ENCODE assay signal across 8 cellular contexts in genomic region chr10:92848037-92848440, GRCh38. TPM values are rescaled to one million over a fixed set of nuclear protein-coding genes. Genes with fewer than 3 reads are reported as not detected.
DNase-seq lines count a peak whose midpoint lies in the region; ATAC-seq and TF ChIP-seq lines count a peak whose summit lies in the region.

No MANE protein-coding gene starts in this region.

- H3K36me3 Mint-ChIP-seq in activated CD4-positive, alpha-beta T cell treated with anti-CD3 and anti-CD28 coated beads, Interleukin-2, amount 10 ng/mL, durations not matched to agents 24 days and 14 days (ENCODE audit: low read depth): peaks cover 3% of the 10 kb centered on the region
- no peaks in the 10 kb centered on the region for H3K36me3 Mint-ChIP-seq in T-helper 17 cell (ENCODE audit: low read depth)

- H2AFZ ChIP-seq in hepatocyte: peak overlapping the region; percentile 99

- H3K9me3 Mint-ChIP-seq in activated CD4-positive, alpha-beta T cell treated with anti-CD3 and anti-CD28 coated beads, Interleukin-2, amount 10 ng/mL, durations not matched to agents 24 days and 14 days: peaks cover 5% of the 10 kb centered on the region

- H3K4me3 ChIP-seq in hepatocyte (peak overlapping the region; percentile 87), spleen (peak overlapping the region; percentile 42 to 100 (median 97))

- no peak for ATAC-seq in T-helper 17 cell
- no peak for ATAC-seq in GM19351 (IDR thresholded peaks at IDR 0.05; ENCODE audit: unreplicated experiment)

- H3K9me3 ChIP-seq in T-helper 17 cell (ENCODE audit: control insufficient read depth, low read length, poor library complexity, severe bottlenecking): no peaks in the 10 kb centered on the region
- H3K9me3 ChIP-seq in hepatocyte (ENCODE audit: low read depth): no peaks in the 10 kb centered on the region
- no peaks in the 10 kb centered on the region for H3K9me3 ChIP-seq in spleen

- peak overlapping the region; percentile 74 for H3K27ac Mint-ChIP-seq in activated CD4-positive, alpha-beta T cell treated with anti-CD3 and anti-CD28 coated beads, Interleukin-2, amount 10 ng/mL, durations not matched to agents 24 days and 14 days
- H3K27ac Mint-ChIP-seq in T-helper 17 cell: peak overlapping the region; percentile 66

- no peaks in the 10 kb centered on the region for H3K9me2 ChIP-seq in hepatocyte (replicated peaks; ENCODE audit: insufficient read depth)

- H3K4me2 ChIP-seq in hepatocyte: peak overlapping the region; percentile 98

- no peak for DNase-seq in activated CD4-positive, alpha-beta T cell treated with anti-CD3 and anti-CD28 coated beads, Interleukin-2, amount 10 ng/mL, durations not matched to agents 24 days and 14 days
- no peak for DNase-seq in activated CD4-positive, alpha-beta T cell treated with anti-CD3 and anti-CD28 coated beads, Interleukin-2, amount 50 U/mL, for 1 hour
- DNase-seq in T-helper 17 cell (no peak), hepatocyte (ENCODE audit: low spot score) (no peak), spleen (no peak), dermis blood vessel endothelial cell (no peak), NCI-H1694 treated with DMSO at 0.1 percent for 48 hours (lab: John Stamatoyannopoulos, UW) (no peak)

- H3K27me3 Mint-ChIP-seq in activated CD4-positive, alpha-beta T cell treated with anti-CD3 and anti-CD28 coated beads, Interleukin-2, amount 10 ng/mL, durations not matched to agents 24 days and 14 days: no peaks in the 10 kb centered on the region
- no peaks in the 10 kb centered on the region for H3K27me3 Mint-ChIP-seq in T-helper 17 cell

- intact Hi-C loops in activated CD4-positive, alpha-beta T cell treated with anti-CD3 and anti-CD28 coated beads, Interleukin-2, amount 10 ng/mL, durations not matched to agents 24 days and 14 days (cut with micrococcal nuclease): loop anchor here (2.0 to 5.0 kb wide), 5 partner anchors 159 to 1436 kb away; partner anchors contain the start of genes CEP55, FRA10AC1, HECTD2 and HHEX
- intact Hi-C loops in spleen (cut with DNase I; ENCODE audit: low total_unique reads): no loop called here

- H3K27ac ChIP-seq in hepatocyte (no peak overlapping the region), spleen (peak overlapping the region; percentile 92 to 99 (median 94))

- peak overlapping the region; percentile 81 for H3K4me3 Mint-ChIP-seq in activated CD4-positive, alpha-beta T cell treated with anti-CD3 and anti-CD28 coated beads, Interleukin-2, amount 10 ng/mL, durations not matched to agents 24 days and 14 days
- H3K4me3 Mint-ChIP-seq in T-helper 17 cell: peak overlapping the region; percentile 92

- no peak for TF ChIP-seq POLR2A in spleen (IDR thresholded peaks at IDR 0.05)

- H3K4me1 ChIP-seq in hepatocyte (ENCODE audit: insufficient read depth) (no peaks in the 10 kb centered on the region), spleen (peaks cover 14 to 71% (median 42%) of the 10 kb centered on the region in 6 donors)

- H3K27me3 ChIP-seq in hepatocyte (no peaks in the 10 kb centered on the region), spleen (replicated peaks in 1 of 7) (no peaks in the 10 kb centered on the region)

- peaks cover 33% of the 10 kb centered on the region for H3K4me1 Mint-ChIP-seq in activated CD4-positive, alpha-beta T cell treated with anti-CD3 and anti-CD28 coated beads, Interleukin-2, amount 10 ng/mL, durations not matched to agents 24 days and 14 days
- peaks cover 18% of the 10 kb centered on the region for H3K4me1 Mint-ChIP-seq in T-helper 17 cell

- no peaks in the 10 kb centered on the region for H4K20me1 ChIP-seq in hepatocyte (ENCODE audit: insufficient read depth, poor library complexity, severe bottlenecking)

- 7% methylated on average over 11 of the region's 32 CpGs for WGBS in hepatocyte (ENCODE audit: low lambda C conversion rate, missing lambda C conversion rate)
- 1 to 7% (median 3%) methylated on average over 6 to 32 of the region's 32 CpGs for WGBS in spleen, 5 donors

- H3K36me3 ChIP-seq in hepatocyte (replicated peaks; ENCODE audit: insufficient read depth, low read depth) (no peaks in the 10 kb centered on the region), spleen (no peaks in the 10 kb centered on the region)

- peaks cover 22% of the 10 kb centered on the region for H3K79me2 ChIP-seq in hepatocyte

- no peak for TF ChIP-seq CTCF in hepatocyte (IDR thresholded peaks at IDR 0.05; ENCODE audit: poor library complexity)
- no peak for TF ChIP-seq CTCF in spleen (IDR thresholded peaks at IDR 0.05 in 8 of 11, conservative IDR thresholded peaks at IDR 0.05 in 3 of 11)

RNA-seq across cellular contexts. Expression of gene EXOC6, which starts 0.3 kb away (rescaled TPM):
- total RNA-seq in activated CD4-positive, alpha-beta T cell treated with anti-CD3 and anti-CD28 coated beads, Interleukin-2, amount 10 ng/mL, durations not matched to agents 24 days and 14 days: 13.1 and 14.2 TPM in 2 replicates
- 10 to 100 TPM; 10.5 to 14.8 TPM for total RNA-seq in T-helper 17 cell
- total RNA-seq in hepatocyte: 11.7 and 16.0 TPM in 2 replicates
- 4.0 and 5.8 TPM in 2 replicates for polyA plus RNA-seq in hepatocyte
- total RNA-seq in spleen: 10 to 100 TPM; 19.3 to 40.0 (median 31.5) TPM
- polyA plus RNA-seq in spleen: 10 to 100 TPM in 1 of 3 donors, 1 to 10 TPM in 2; 7.0 to 10.8 (median 8.8) TPM
- 364 and 485 TPM in 2 replicates for total RNA-seq in dermis blood vessel endothelial cell
